8 cellular contexts compared by ENCODE assay signal in genomic region chr3:45011756-45012441, GRCh38. TPM values are rescaled to one million over a fixed set of nuclear protein-coding genes. Genes with fewer than 3 reads are reported as not detected.
DNase-seq lines count a peak whose midpoint lies in the region; ATAC-seq, FAIRE-seq and TF ChIP-seq lines count a peak whose summit lies in the region.

No MANE protein-coding gene starts in this region.

- H3K4me3 ChIP-seq in ascending aorta, result peak overlapping the region; percentile 3 to 38
- H3K4me3 ChIP-seq in kidney (ENCODE audit: low read length in 2 of 2), result no peak overlapping the region

- DNase-seq in activated CD8-positive, alpha-beta T cell treated with anti-CD3 and anti-CD28 coated beads, Interleukin-2, amount 10 ng/mL, durations not matched to agents 7 days and 5 days, result no peak
- DNase-seq in activated CD8-positive, alpha-beta T cell treated with anti-CD3 and anti-CD28 coated beads for 36 hours, result no peak
- peak in 1 of 2 donors; percentile 89 for DNase-seq in ascending aorta (ENCODE audit: low spot score in 2 of 2)
- DNase-seq in kidney, result peak; percentile 91
- no peak for DNase-seq in activated CD4-positive, alpha-beta T cell treated with anti-CD3 and anti-CD28 coated beads, Interleukin-2, amount 50 U/mL, for 1 hour
- no peak for DNase-seq in activated gamma-delta T cell (lab: John Stamatoyannopoulos, UW)
- no peak for DNase-seq in GF-D8 (lab: John Stamatoyannopoulos, UW)

- no peaks in the 10 kb centered on the region for H3K27me3 Mint-ChIP-seq in activated CD8-positive, alpha-beta T cell treated with anti-CD3 and anti-CD28 coated beads, Interleukin-2, amount 10 ng/mL, durations not matched to agents 7 days and 5 days (ENCODE audit: low read depth)
- H3K27me3 Mint-ChIP-seq in activated CD8-positive, alpha-beta T cell treated with anti-CD3 and anti-CD28 coated beads for 36 hours, result no peaks in the 10 kb centered on the region

- H3K9me3 ChIP-seq in ascending aorta (no peaks in the 10 kb centered on the region), kidney (ENCODE audit: control insufficient read depth in 1 of 2, low read length in 2 of 2) (no peaks in the 10 kb centered on the region)

- no peak overlapping the region for H3K4me3 Mint-ChIP-seq in activated CD8-positive, alpha-beta T cell treated with anti-CD3 and anti-CD28 coated beads, Interleukin-2, amount 10 ng/mL, durations not matched to agents 7 days and 5 days
- no peak overlapping the region for H3K4me3 Mint-ChIP-seq in activated CD8-positive, alpha-beta T cell treated with anti-CD3 and anti-CD28 coated beads for 36 hours

- no peak for ATAC-seq in activated CD8-positive, alpha-beta T cell treated with anti-CD3 and anti-CD28 coated beads, Interleukin-2, amount 10 ng/mL, durations not matched to agents 7 days and 5 days
- no peak for ATAC-seq in activated CD8-positive, alpha-beta T cell treated with anti-CD3 and anti-CD28 coated beads for 36 hours

- POLR2A ChIA-PET in activated CD8-positive, alpha-beta T cell treated with anti-CD3 and anti-CD28 coated beads, Interleukin-2, amount 10 ng/mL, durations not matched to agents 7 days and 5 days (lab: Charles Lee), result no interaction called here
- POLR2A ChIA-PET in activated CD8-positive, alpha-beta T cell treated with anti-CD3 and anti-CD28 coated beads for 36 hours (lab: Charles Lee), result no interaction called here

- peaks cover 9 to 25% of the 10 kb centered on the region in 2 donors for H3K4me1 ChIP-seq in ascending aorta
- peaks cover 17 to 25% of the 10 kb centered on the region in 2 donors for H3K4me1 ChIP-seq in kidney (ENCODE audit: control insufficient read depth in 1 of 2, insufficient read depth in 1 of 2, low read depth in 1 of 2, low read length in 2 of 2)

- TF ChIP-seq CTCF in activated CD8-positive, alpha-beta T cell treated with anti-CD3 and anti-CD28 coated beads for 36 hours (IDR thresholded peaks at IDR 0.05), result no peak
- no peak for TF ChIP-seq CTCF in ascending aorta (IDR thresholded peaks at IDR 0.05)
- no peak for TF ChIP-seq CTCF in kidney (IDR thresholded peaks at IDR 0.05; ENCODE audit: borderline replicate concordance, extremely low read depth, insufficient read depth)

- CTCF ChIA-PET in activated CD8-positive, alpha-beta T cell treated with anti-CD3 and anti-CD28 coated beads, Interleukin-2, amount 10 ng/mL, durations not matched to agents 7 days and 5 days (lab: Charles Lee), result interaction anchor here (1.0 to 1.4 kb wide), 2 partner anchors 20 to 26 kb away, joined by 3 to 5 read pairs; no protein-coding TSS in a partner anchor
- CTCF ChIA-PET in activated CD8-positive, alpha-beta T cell treated with anti-CD3 and anti-CD28 coated beads for 36 hours (lab: Charles Lee), result interaction anchor here (0.8 kb wide), 1 partner anchor 9 kb away, joined by 3 read pairs; no protein-coding TSS in a partner anchor

- peak overlapping the region; percentile 14 for H3K27ac Mint-ChIP-seq in activated CD8-positive, alpha-beta T cell treated with anti-CD3 and anti-CD28 coated beads, Interleukin-2, amount 10 ng/mL, durations not matched to agents 7 days and 5 days
- no peak overlapping the region for H3K27ac Mint-ChIP-seq in activated CD8-positive, alpha-beta T cell treated with anti-CD3 and anti-CD28 coated beads for 36 hours

- H3K9me3 Mint-ChIP-seq in activated CD8-positive, alpha-beta T cell treated with anti-CD3 and anti-CD28 coated beads, Interleukin-2, amount 10 ng/mL, durations not matched to agents 7 days and 5 days (ENCODE audit: insufficient read depth), result no peaks in the 10 kb centered on the region
- H3K9me3 Mint-ChIP-seq in activated CD8-positive, alpha-beta T cell treated with anti-CD3 and anti-CD28 coated beads for 36 hours, result no peaks in the 10 kb centered on the region

- H3K36me3 ChIP-seq in ascending aorta (peaks cover 0 to 25% of the 10 kb centered on the region in 2 donors), kidney (ENCODE audit: control insufficient read depth in 1 of 2, insufficient read depth in 2 of 2, low read length in 2 of 2) (peaks cover 7 to 8% of the 10 kb centered on the region in 2 donors)

- H3K27me3 ChIP-seq in ascending aorta, result no peaks in the 10 kb centered on the region

- peaks cover 3% of the 10 kb centered on the region for H3K4me1 Mint-ChIP-seq in activated CD8-positive, alpha-beta T cell treated with anti-CD3 and anti-CD28 coated beads, Interleukin-2, amount 10 ng/mL, durations not matched to agents 7 days and 5 days (ENCODE audit: low read depth)
- peaks cover 4% of the 10 kb centered on the region for H3K4me1 Mint-ChIP-seq in activated CD8-positive, alpha-beta T cell treated with anti-CD3 and anti-CD28 coated beads for 36 hours (ENCODE audit: low read depth)

- no peak for FAIRE-seq in kidney (lab: Jason Lieb, UNC)

- H3K36me3 Mint-ChIP-seq in activated CD8-positive, alpha-beta T cell treated with anti-CD3 and anti-CD28 coated beads, Interleukin-2, amount 10 ng/mL, durations not matched to agents 7 days and 5 days (ENCODE audit: low read depth), result peaks cover 49% of the 10 kb centered on the region
- H3K36me3 Mint-ChIP-seq in activated CD8-positive, alpha-beta T cell treated with anti-CD3 and anti-CD28 coated beads for 36 hours (ENCODE audit: low read depth), result peaks cover 32% of the 10 kb centered on the region

- peak overlapping the region; percentile 72 to 90 for H3K27ac ChIP-seq in ascending aorta
- H3K27ac ChIP-seq in kidney (ENCODE audit: low read depth in 2 of 2, low read length in 2 of 2), result peak overlapping the region; percentile 71
- peak overlapping the region; percentile 67 for H3K27ac ChIP-seq in temporal lobe (ENCODE audit: low read depth, low read length)

- intact Hi-C loops in activated CD8-positive, alpha-beta T cell treated with anti-CD3 and anti-CD28 coated beads for 36 hours (cut with micrococcal nuclease), result no loop called here
- intact Hi-C loops in ascending aorta (cut with DNase I) (loop anchor here (2.0 to 5.0 kb wide), 2 partner anchors 15 to 35 kb away; partner anchors contain the start of genes CLEC3B, EXOSC7 and ZDHHC3), kidney (cut with DNase I) (no loop called here)

- no peak overlapping the region for H3K9ac ChIP-seq in kidney (ENCODE audit: low read length in 2 of 2)

RNA-seq across cellular contexts. Expression of gene CLEC3B, which starts 14.2 kb away (rescaled TPM):
- under 1 TPM; 0.29 TPM for total RNA-seq in activated CD8-positive, alpha-beta T cell treated with anti-CD3 and anti-CD28 coated beads, Interleukin-2, amount 10 ng/mL, durations not matched to agents 7 days and 5 days
- total RNA-seq in activated CD8-positive, alpha-beta T cell treated with anti-CD3 and anti-CD28 coated beads for 36 hours, result not detected
- total RNA-seq in ascending aorta (130 TPM), kidney (45.3 TPM), temporal lobe (19.2 TPM)
- polyA plus RNA-seq in kidney (ENCODE audit: insufficient read depth, low read depth, low replicate concordance), result 284 TPM

RNA-seq across cellular contexts. Expression of gene EXOSC7, which starts 35.9 kb away (rescaled TPM):
- total RNA-seq in activated CD8-positive, alpha-beta T cell treated with anti-CD3 and anti-CD28 coated beads, Interleukin-2, amount 10 ng/mL, durations not matched to agents 7 days and 5 days, result 10 to 100 TPM; 49.5 to 50.1 TPM
- total RNA-seq in activated CD8-positive, alpha-beta T cell treated with anti-CD3 and anti-CD28 coated beads for 36 hours, result 10 to 100 TPM; 79.8 to 80.7 TPM
- 51.2 TPM for total RNA-seq in ascending aorta
- total RNA-seq in kidney, result 43.8 TPM
- 71.8 TPM for polyA plus RNA-seq in kidney (ENCODE audit: insufficient read depth, low read depth, low replicate concordance)
- 20.4 TPM for total RNA-seq in temporal lobe

RNA-seq across cellular contexts. Expression of gene ZDHHC3, which starts 35.9 kb away (rescaled TPM):
- 10 to 100 TPM; 62.3 to 71.3 TPM for total RNA-seq in activated CD8-positive, alpha-beta T cell treated with anti-CD3 and anti-CD28 coated beads, Interleukin-2, amount 10 ng/mL, durations not matched to agents 7 days and 5 days
- 10 to 100 TPM; 28.6 to 36.0 TPM for total RNA-seq in activated CD8-positive, alpha-beta T cell treated with anti-CD3 and anti-CD28 coated beads for 36 hours
- total RNA-seq in ascending aorta (67.8 TPM), kidney (71.5 TPM), temporal lobe (31.5 TPM)
- 60.2 TPM for polyA plus RNA-seq in kidney (ENCODE audit: insufficient read depth, low read depth, low replicate concordance)

Comparison
In these comparisons a context has a peak if more than half of its experiments do, and no peak if none do; other contexts are left out.
1. H3K4me3 ChIP-seq: peak in ascending aorta (2 of 2); none in kidney (0 of 2).
2. RNA of gene CLEC3B, which starts 14.2 kb away (total RNA-seq): 130 TPM in ascending aorta (single experiment), 45.3 TPM in kidney (single experiment) and 19.2 TPM in temporal lobe (single experiment); 0.29 TPM in activated CD8-positive, alpha-beta T cell treated with anti-CD3 and anti-CD28 coated beads, Interleukin-2, amount 10 ng/mL, durations not matched to agents 7 days and 5 days and not detected in activated CD8-positive, alpha-beta T cell treated with anti-CD3 and anti-CD28 coated beads for 36 hours; every median in the first group is over 10 times any median in the second.
3. Peak in every context shown above with its lines, with median percentiles within 50 percentile points of each other: H3K27ac ChIP-seq.